ENCODE assay signal across 8 cellular contexts in the genomic region with DNA sequence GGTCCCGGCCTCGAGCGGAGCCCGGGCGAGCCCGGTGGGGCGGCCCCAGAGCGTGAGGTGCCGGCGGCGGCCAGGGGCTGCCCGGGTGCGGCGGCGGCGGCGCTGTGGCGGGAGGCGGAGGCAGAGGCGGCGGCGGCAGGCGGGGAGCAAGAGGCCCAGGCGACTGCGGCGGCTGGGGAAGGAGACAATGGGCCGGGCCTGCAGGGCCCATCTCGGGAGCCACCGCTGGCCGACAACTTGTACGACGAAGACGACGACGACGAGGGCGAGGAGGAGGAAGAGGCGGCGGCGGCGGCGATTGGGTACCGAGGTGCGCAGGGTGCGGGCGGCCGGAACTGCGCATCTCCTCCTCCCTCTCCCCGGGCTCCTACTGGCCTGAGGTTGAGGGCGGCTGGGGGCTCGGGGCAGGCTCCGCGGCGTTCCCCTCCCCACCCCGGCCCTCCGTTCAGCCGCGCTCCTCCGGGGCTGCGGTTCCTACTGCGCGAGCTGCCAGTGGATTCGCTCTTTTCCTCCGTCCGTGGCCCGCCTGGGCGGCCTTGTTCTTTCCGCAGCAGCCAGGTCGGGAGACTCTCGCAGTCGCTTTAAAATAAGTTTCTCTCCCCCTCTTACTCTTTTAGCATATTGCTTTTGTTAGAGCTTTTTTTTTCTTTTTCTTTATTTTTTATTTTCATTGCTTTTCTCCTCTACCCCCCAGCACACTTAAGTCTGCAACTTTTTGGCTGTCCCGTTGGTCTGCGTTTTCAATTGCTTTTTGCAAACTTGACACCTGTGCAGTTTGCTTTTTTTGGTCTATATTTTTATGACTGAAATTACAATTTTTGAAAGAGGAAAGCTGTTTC. TPM values are rescaled to one million over a fixed set of nuclear protein-coding genes. Genes with fewer than 3 reads are reported as not detected.
DNase-seq lines count a peak whose midpoint lies in the region; ATAC-seq, FAIRE-seq and TF ChIP-seq lines count a peak whose summit lies in the region.

No MANE protein-coding gene starts in this region.

- peaks cover 19 to 29% of the 10 kb centered on the region in 2 donors for H3K36me3 ChIP-seq in kidney (ENCODE audit: control insufficient read depth in 1 of 2, insufficient read depth in 2 of 2, low read length in 2 of 2)

- H3K9ac ChIP-seq in kidney (ENCODE audit: low read length in 2 of 2), result peak overlapping the region; percentile 30 to 72

- no peak for TF ChIP-seq CTCF in AG04449 (IDR thresholded peaks at IDR 0.05; ENCODE audit: insufficient read depth, low read length, missing control alignments)
- peak; percentile 4 for TF ChIP-seq CTCF in kidney (IDR thresholded peaks at IDR 0.05; ENCODE audit: borderline replicate concordance, extremely low read depth, insufficient read depth)

- no peak for FAIRE-seq in kidney (lab: Jason Lieb, UNC)

- intact Hi-C loops in kidney (cut with DNase I), result no loop called here

- POLR2A ChIA-PET in AG04449 (lab: Yijun Ruan, JAX), result interaction anchor here (0.6 to 1.0 kb wide), 4 partner anchors 12 to 447 kb away, joined by 3 to 4 read pairs (median 3); a partner anchor contains a TSS

- peaks cover 2 to 4% of the 10 kb centered on the region in 2 donors for H3K4me1 ChIP-seq in kidney (ENCODE audit: control insufficient read depth in 1 of 2, insufficient read depth in 1 of 2, low read depth in 1 of 2, low read length in 2 of 2)

- H3K4me3 ChIP-seq in AG04449 (ENCODE audit: low read depth, low read length), result peak overlapping the region; percentile 76
- H3K4me3 ChIP-seq in kidney (ENCODE audit: low read length in 2 of 2), result peak overlapping the region; percentile 83 to 88

- CTCF ChIA-PET in AG04449 (lab: Yijun Ruan, JAX), result interaction anchor here (0.8 to 1.8 kb wide), 4 partner anchors 9 to 417 kb away, joined by 4 to 7 read pairs (median 6); no protein-coding TSS in a partner anchor

- peak overlapping the region; percentile 90 to 91 for H3K27ac ChIP-seq in kidney (ENCODE audit: low read depth in 2 of 2, low read length in 2 of 2)

- no peaks in the 10 kb centered on the region for H3K9me3 ChIP-seq in kidney (ENCODE audit: control insufficient read depth in 1 of 2, low read length in 2 of 2)

- DNase-seq in AG04449 (ENCODE audit: low read depth, low spot score) (no peak), NCI-H345 (lab: John Stamatoyannopoulos, UW) (peak; percentile 62), cerebellar cortex (ENCODE audit: low spot score) (peak; percentile 67), kidney (peak; percentile 96)
- DNase-seq in activated CD4-positive, alpha-beta T cell treated with anti-CD3 and anti-CD28 coated beads for 1 hour, result peak; percentile 60
- peak; percentile 60 to 71 (median 60) for DNase-seq in stimulated activated CD4-positive, alpha-beta T cell treated with anti-CD3 and anti-CD28 coated beads, Interleukin-12 subunit alpha, Interleukin-12 subunit beta, amount 100 ng/mL, for 48 hours (ENCODE audit: low read depth in 2 of 3, low spot score in 1 of 3)

- ATAC-seq in GM18868 (IDR thresholded peaks at IDR 0.05; ENCODE audit: unreplicated experiment), result peak; percentile 59
- peak; percentile 50 for ATAC-seq in HG03108 (IDR thresholded peaks at IDR 0.05; ENCODE audit: unreplicated experiment)

RNA-seq across cellular contexts. Expression of a gene that starts 0.6 kb away (rescaled TPM):
- total RNA-seq in kidney, result 24.8 TPM
- 5.0 TPM for polyA plus RNA-seq in kidney (ENCODE audit: insufficient read depth, low read depth, low replicate concordance)

RNA-seq across cellular contexts. Expression of a gene that starts 47.1 kb away (rescaled TPM):
- total RNA-seq in kidney, result 2.5 TPM
- 33.9 TPM for polyA plus RNA-seq in kidney (ENCODE audit: insufficient read depth, low read depth, low replicate concordance)
